In genomic region chr10:79057481-79058275, GRCh38 we compare ENCODE assay signal across 26 cellular contexts. TPM values are rescaled to one million over a fixed set of nuclear protein-coding genes. Genes with fewer than 3 reads are reported as not detected.
DNase-seq lines count a peak whose midpoint lies in the region; ATAC-seq and TF ChIP-seq lines count a peak whose summit lies in the region.
"Had no signal": no experiment of that assay in that cellular context is flagged by ENCODE, and none has a peak within 500 bp of the region (broad histone marks: within the 10 kb centered on the region; RNA-seq: fewer than 3 reads in every experiment).

No MANE protein-coding gene starts in this region.

- H3K4me3 ChIP-seq in osteoblast (ENCODE audit: insufficient read depth, low read length) (no peak overlapping the region), transverse colon (no peak overlapping the region)
- H3K4me3 ChIP-seq: breast epithelium, gastrocnemius medialis, SK-N-MC had no signal

- DNase-seq in activated naive CD8-positive, alpha-beta T cell treated with anti-CD3 and anti-CD28 coated beads, Interleukin-2, amount 10 ng/mL, durations not matched to agents 7 days and 5 days: peak; percentile 15
- no peak for DNase-seq in activated naive CD8-positive, alpha-beta T cell treated with anti-CD3 and anti-CD28 coated beads, Interleukin-2, amount 50 U/mL, for 24 hours
- peak; percentile 9 to 29 for DNase-seq in left colon
- DNase-seq in osteoblast (ENCODE audit: insufficient read length, low spot score, missing footprints): peak; percentile 57
- DNase-seq in transverse colon: peak; percentile 10
- DNase-seq in RPMI8226: no peak
- DNase-seq in NCI-H1417 (lab: John Stamatoyannopoulos, UW): no peak
- no peak for DNase-seq in OCI-M1 (lab: John Stamatoyannopoulos, UW)
- DNase-seq: activated naive CD4-positive, alpha-beta T cell; activated T-cell treated with anti-CD3 and anti-CD28 coated beads for 4 hours; amniotic stem cell; cortex of kidney; gastrocnemius medialis; Karpas-422; NCI-H1436 treated with DMSO at 0.1 percent for 48 hours; NCI-H446 treated with DMSO at 0.1 percent for 48 hours; NCI-H82; stimulated activated CD4-positive, alpha-beta T cell treated with anti-CD3 and anti-CD28 coated beads, Interleukin-15, amount 100 ng/mL, for 24 hours had no signal

- H3K36me3 ChIP-seq in osteoblast (ENCODE audit: insufficient read depth, low read length): no peaks in the 10 kb centered on the region
- no peaks in the 10 kb centered on the region for H3K36me3 ChIP-seq in transverse colon
- H3K36me3 ChIP-seq: breast epithelium, gastrocnemius medialis had no signal

- POLR2A ChIA-PET in activated naive CD8-positive, alpha-beta T cell treated with anti-CD3 and anti-CD28 coated beads, Interleukin-2, amount 10 ng/mL, durations not matched to agents 7 days and 5 days (lab: Charles Lee): no interaction called here

- 74% methylated on average over 12 of the region's 12 CpGs; no CpG with 5 or more reads in 1 of the 2 donors for WGBS in transverse colon (ENCODE audit: low coverage in 1 of 2), 2 donors

- H3K27ac Mint-ChIP-seq in activated naive CD8-positive, alpha-beta T cell treated with anti-CD3 and anti-CD28 coated beads, Interleukin-2, amount 10 ng/mL, durations not matched to agents 7 days and 5 days: no peak overlapping the region
- no peak overlapping the region for H3K27ac Mint-ChIP-seq in activated naive CD8-positive, alpha-beta T cell treated with anti-CD3 and anti-CD28 coated beads, Interleukin-2, amount 50 U/mL, for 24 hours
- H3K27ac Mint-ChIP-seq: B cell, type B pancreatic cell had no signal

- in situ Hi-C loops in transverse colon (cut with MboI; ENCODE audit: low pct_ligation_motif_present in 1 of 4, low pct_unique_long_range_greater_than_20kb in 1 of 4, low sequenced_read_pairs in 3 of 4): no loop called here

- peaks cover 2% of the 10 kb centered on the region for H3K4me1 Mint-ChIP-seq in activated naive CD8-positive, alpha-beta T cell treated with anti-CD3 and anti-CD28 coated beads, Interleukin-2, amount 10 ng/mL, durations not matched to agents 7 days and 5 days
- peaks cover under 1% of the 10 kb centered on the region for H3K4me1 Mint-ChIP-seq in activated naive CD8-positive, alpha-beta T cell treated with anti-CD3 and anti-CD28 coated beads, Interleukin-2, amount 50 U/mL, for 24 hours
- H3K4me1 Mint-ChIP-seq: B cell had no signal

- no peak for TF ChIP-seq EP300 in transverse colon (IDR thresholded peaks at IDR 0.05; ENCODE audit: low read depth)

- no peaks in the 10 kb centered on the region for H3K79me2 ChIP-seq in osteoblast (ENCODE audit: insufficient read depth, low read length)

- H3K27me3 ChIP-seq in osteoblast (ENCODE audit: insufficient read depth, low read length) (peaks cover 8% of the 10 kb centered on the region), transverse colon (no peaks in the 10 kb centered on the region)
- H3K27me3 ChIP-seq: breast epithelium, gastrocnemius medialis had no signal

- intact Hi-C loops in left colon (cut with DNase I, micrococcal nuclease): no loop called here
- intact Hi-C loops in transverse colon (cut with DNase I; ENCODE audit: low total_unique reads): no loop called here

- H3K9me3 ChIP-seq in osteoblast (ENCODE audit: low read depth, low read length) (no peaks in the 10 kb centered on the region), transverse colon (no peaks in the 10 kb centered on the region)
- H3K9me3 ChIP-seq: breast epithelium, gastrocnemius medialis had no signal

- H3K27ac ChIP-seq in osteoblast (ENCODE audit: low read depth, low read length) (no peak overlapping the region), transverse colon (no peak overlapping the region)
- H3K27ac ChIP-seq: breast epithelium, gastrocnemius medialis, HL-60, RWPE1, SK-N-MC had no signal

- no peak overlapping the region for H3K4me2 ChIP-seq in osteoblast (ENCODE audit: insufficient read depth, low read length)

- no peaks in the 10 kb centered on the region for H3K4me1 ChIP-seq in osteoblast (ENCODE audit: insufficient read depth, low read length)
- H3K4me1 ChIP-seq in transverse colon: peaks cover 0 to 66% (median 53%) of the 10 kb centered on the region in 4 donors
- H3K4me1 ChIP-seq: breast epithelium, gastrocnemius medialis had no signal

- TF ChIP-seq CTCF in osteoblast (IDR thresholded peaks at IDR 0.05; ENCODE audit: extremely low read depth, low read depth, low read length) (no peak), transverse colon (IDR thresholded peaks at IDR 0.05) (no peak)

- no peaks in the 10 kb centered on the region for H4K20me1 ChIP-seq in osteoblast (ENCODE audit: insufficient read depth, low read length)

- H2AFZ ChIP-seq in osteoblast (ENCODE audit: low read length): no peak overlapping the region

- H3K36me3 Mint-ChIP-seq in activated naive CD8-positive, alpha-beta T cell treated with anti-CD3 and anti-CD28 coated beads, Interleukin-2, amount 10 ng/mL, durations not matched to agents 7 days and 5 days: no peaks in the 10 kb centered on the region
- no peaks in the 10 kb centered on the region for H3K36me3 Mint-ChIP-seq in activated naive CD8-positive, alpha-beta T cell treated with anti-CD3 and anti-CD28 coated beads, Interleukin-2, amount 50 U/mL, for 24 hours (ENCODE audit: low read depth)
- H3K36me3 Mint-ChIP-seq: CD8-positive, alpha-beta memory T cell; type B pancreatic cell had no signal

- no peaks in the 10 kb centered on the region for H3K27me3 Mint-ChIP-seq in activated naive CD8-positive, alpha-beta T cell treated with anti-CD3 and anti-CD28 coated beads, Interleukin-2, amount 10 ng/mL, durations not matched to agents 7 days and 5 days
- H3K27me3 Mint-ChIP-seq in activated naive CD8-positive, alpha-beta T cell treated with anti-CD3 and anti-CD28 coated beads, Interleukin-2, amount 50 U/mL, for 24 hours: no peaks in the 10 kb centered on the region
- H3K27me3 Mint-ChIP-seq: CD8-positive, alpha-beta memory T cell had no signal

- no peak overlapping the region for H3K4me3 Mint-ChIP-seq in activated naive CD8-positive, alpha-beta T cell treated with anti-CD3 and anti-CD28 coated beads, Interleukin-2, amount 10 ng/mL, durations not matched to agents 7 days and 5 days
- no peak overlapping the region for H3K4me3 Mint-ChIP-seq in activated naive CD8-positive, alpha-beta T cell treated with anti-CD3 and anti-CD28 coated beads, Interleukin-2, amount 50 U/mL, for 24 hours
- H3K4me3 Mint-ChIP-seq: B cell; CD8-positive, alpha-beta memory T cell; nephron; type B pancreatic cell had no signal

- H3K9me3 Mint-ChIP-seq in activated naive CD8-positive, alpha-beta T cell treated with anti-CD3 and anti-CD28 coated beads, Interleukin-2, amount 10 ng/mL, durations not matched to agents 7 days and 5 days: no peaks in the 10 kb centered on the region
- H3K9me3 Mint-ChIP-seq in activated naive CD8-positive, alpha-beta T cell treated with anti-CD3 and anti-CD28 coated beads, Interleukin-2, amount 50 U/mL, for 24 hours: no peaks in the 10 kb centered on the region
- H3K9me3 Mint-ChIP-seq: CD8-positive, alpha-beta memory T cell; nephron; type B pancreatic cell had no signal

- ATAC-seq in activated naive CD8-positive, alpha-beta T cell treated with anti-CD3 and anti-CD28 coated beads, Interleukin-2, amount 10 ng/mL, durations not matched to agents 7 days and 5 days (ENCODE audit: low read depth): no peak
- no peak for ATAC-seq in activated naive CD8-positive, alpha-beta T cell treated with anti-CD3 and anti-CD28 coated beads, Interleukin-2, amount 50 U/mL, for 24 hours
- peak; percentile 14 for ATAC-seq in left colon
- ATAC-seq: gastrocnemius medialis had no signal

- TF ChIP-seq POLR2A in transverse colon (IDR thresholded peaks at IDR 0.05): no peak

RNA-seq across cellular contexts. Expression of gene ZMIZ1, which starts 11.1 kb away (rescaled TPM):
- total RNA-seq in activated naive CD8-positive, alpha-beta T cell treated with anti-CD3 and anti-CD28 coated beads, Interleukin-2, amount 10 ng/mL, durations not matched to agents 7 days and 5 days: 10 to 100 TPM; 28.8 to 29.3 TPM
- total RNA-seq in left colon (10 to 100 TPM; 50.7 to 63.9 TPM), osteoblast (40.9 and 50.4 TPM in 2 replicates), transverse colon (100 to 1,000 TPM in 1 of 4 donors, 10 to 100 TPM in 3; 32.0 to 108 (median 63.0) TPM)

Comparison
In these comparisons a context has a peak if more than half of its experiments do, and no peak if none do; other contexts are left out.
1. DNase-seq: peak in activated naive CD8-positive, alpha-beta T cell treated with anti-CD3 and anti-CD28 coated beads, Interleukin-2, amount 10 ng/mL, durations not matched to agents 7 days and 5 days (single experiment), left colon (2 of 2), osteoblast (single experiment) and transverse colon (single experiment); none in activated naive CD8-positive, alpha-beta T cell treated with anti-CD3 and anti-CD28 coated beads, Interleukin-2, amount 50 U/mL, for 24 hours (single experiment), RPMI8226 (single experiment), NCI-H1417 (0 of 3) and OCI-M1 (single experiment).